8 cellular contexts compared by ENCODE assay signal in the genomic region with DNA sequence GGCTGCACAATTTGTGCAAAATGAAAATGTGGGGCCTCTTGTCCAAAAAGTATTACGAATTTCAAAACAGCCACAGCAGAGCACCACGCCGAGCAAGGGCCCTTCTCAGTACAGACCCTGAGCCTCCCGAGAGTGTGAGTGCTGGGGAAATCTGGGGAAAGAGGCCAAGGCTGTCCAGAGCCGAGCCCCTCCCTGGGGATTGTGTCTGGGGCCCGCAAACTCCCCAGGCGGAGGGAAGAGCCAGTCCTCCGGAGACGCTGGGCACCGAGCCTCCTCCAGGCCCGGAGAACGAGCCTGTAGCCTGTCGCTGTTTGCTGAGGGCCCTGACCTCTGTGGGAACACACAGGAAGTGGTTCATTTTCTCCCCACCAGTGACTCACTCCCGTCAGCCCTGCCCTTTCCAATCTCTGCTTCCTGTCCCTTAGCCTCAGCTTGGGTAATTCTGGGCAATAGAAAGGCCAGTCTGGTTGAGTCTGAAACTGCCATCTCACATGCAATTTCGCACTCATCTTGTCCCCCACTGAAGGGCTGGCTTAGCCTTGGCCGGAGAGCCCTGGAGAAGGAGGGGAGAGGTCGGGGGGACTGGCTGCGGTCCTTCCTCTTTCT. TPM values are rescaled to one million over a fixed set of nuclear protein-coding genes. Genes with fewer than 3 reads are reported as not detected.
DNase-seq lines count a peak whose midpoint lies in the region; ATAC-seq and TF ChIP-seq lines count a peak whose summit lies in the region.

No MANE protein-coding gene starts in this region.

- H3K27me3 ChIP-seq in HCT116 (ENCODE audit: insufficient read depth, low read length): no peaks in the 10 kb centered on the region
- no peaks in the 10 kb centered on the region for H3K27me3 ChIP-seq in duodenal mucosa (ENCODE audit: control insufficient read depth in 1 of 2, insufficient read depth in 2 of 2, low read length in 2 of 2)
- H3K27me3 ChIP-seq in mucosa of rectum (ENCODE audit: control insufficient read depth in 2 of 2, insufficient read depth in 2 of 2, low read length in 2 of 2): no peaks in the 10 kb centered on the region

- TF ChIP-seq RAD21 in HCT116 (IDR thresholded peaks at IDR 0.05; ENCODE audit: low read depth): no peak

- H3K79me2 ChIP-seq in HCT116 (ENCODE audit: insufficient read depth, low read length): no peaks in the 10 kb centered on the region

- no TSS peak for BruUV-seq in HCT116 (replicated peaks; lab: Mats Ljungman, UMichigan)

- H3K4me2 ChIP-seq in HCT116 (ENCODE audit: low read length): peak overlapping the region; percentile 99

- H3K36me3 ChIP-seq in HCT116 (ENCODE audit: control insufficient read depth in 1 of 2, insufficient read depth in 2 of 2, low read length in 2 of 2) (no peaks in the 10 kb centered on the region), duodenal mucosa (ENCODE audit: control insufficient read depth in 1 of 2, insufficient read depth in 2 of 2, low read length in 2 of 2) (no peaks in the 10 kb centered on the region), mucosa of rectum (ENCODE audit: control insufficient read depth in 2 of 2, insufficient read depth in 2 of 2, low read length in 2 of 2) (no peaks in the 10 kb centered on the region)

- peak; percentile 94 for ATAC-seq in HCT116

- H2AFZ ChIP-seq in HCT116 (ENCODE audit: low read depth, low read length, poor library complexity, severe bottlenecking): peak overlapping the region; percentile 86

- CTCF ChIA-PET in HCT116 (lab: Charles Lee): interaction anchor here (0.9 to 1.0 kb wide), 2 partner anchors 59 to 144 kb away, joined by 3 read pairs; no protein-coding TSS in a partner anchor

- H3K4me1 ChIP-seq in HCT116 (ENCODE audit: control insufficient read depth in 1 of 2, insufficient read depth in 2 of 2, low read length in 2 of 2) (peaks cover 18 to 27% of the 10 kb centered on the region in 2 experiments), duodenal mucosa (ENCODE audit: control insufficient read depth in 1 of 2, insufficient read depth in 2 of 2, low read length in 2 of 2) (peaks cover 15 to 17% of the 10 kb centered on the region in 2 donors), mucosa of rectum (ENCODE audit: control insufficient read depth in 2 of 2, insufficient read depth in 2 of 2, low read length in 2 of 2) (peaks cover 11 to 12% of the 10 kb centered on the region in 2 donors)

- peak; percentile 73 for TF ChIP-seq POLR2A in HCT116 (IDR thresholded peaks at IDR 0.05; ENCODE audit: borderline replicate concordance, extremely low read depth, insufficient read depth, insufficient read length)
- peak; percentile 54 for TF ChIP-seq POLR2A in NB4 (IDR thresholded peaks at IDR 0.05; ENCODE audit: extremely low read depth, insufficient read length)

- peak overlapping the region; percentile 79 for H3K27ac ChIP-seq in HCT116 (ENCODE audit: low read depth, low read length)
- peak overlapping the region; percentile 57 for H3K27ac ChIP-seq in duodenal mucosa (ENCODE audit: low read depth, low read length)
- H3K27ac ChIP-seq in mucosa of rectum (ENCODE audit: low read depth in 2 of 2, low read length in 2 of 2): peak overlapping the region; percentile 64 to 80

- H3K9me3 ChIP-seq in HCT116 (ENCODE audit: control insufficient read depth in 1 of 2, insufficient read depth in 1 of 2, low read depth in 1 of 2, low read length in 2 of 2) (no peaks in the 10 kb centered on the region), duodenal mucosa (ENCODE audit: control insufficient read depth in 1 of 2, low read length in 2 of 2) (no peaks in the 10 kb centered on the region), mucosa of rectum (ENCODE audit: control insufficient read depth in 2 of 2, low read length in 2 of 2) (no peaks in the 10 kb centered on the region)

- DNase-seq in GM12865 (ENCODE audit: low read depth) (peak; percentile 95), HCT116 (ENCODE audit: low read depth, low spot score) (peak; percentile 69), NB4 (ENCODE audit: low read depth) (peak; percentile 100), NCI-H2107 treated with DMSO at 0.1 percent for 48 hours (lab: John Stamatoyannopoulos, UW; ENCODE audit: unreplicated experiment) (no peak)
- DNase-seq in activated CD4-positive, alpha-beta T cell treated with anti-CD3 and anti-CD28 coated beads, Interleukin-2, amount 50 U/mL, for 24 hours (ENCODE audit: low read depth in 1 of 2, low spot score in 1 of 2): peak; percentile 33 to 66
- DNase-seq in stimulated activated CD8-positive, alpha-beta memory T cell treated with anti-CD3 and anti-CD28 coated beads, Interleukin-7, amount 100 ng/mL, for 24 hours (ENCODE audit: low read depth): peak; percentile 45

- no peaks in the 10 kb centered on the region for H3K9me2 ChIP-seq in HCT116 (ENCODE audit: insufficient read depth)

- POLR2A ChIA-PET in HCT116 (lab: Charles Lee): interaction anchor here (0.9 kb wide), 1 partner anchor 11 kb away, joined by 3 read pairs; no protein-coding TSS in a partner anchor

- peak overlapping the region; percentile 79 for H3K9ac ChIP-seq in HCT116 (ENCODE audit: low read length)
- peak overlapping the region; percentile 3 to 38 for H3K9ac ChIP-seq in duodenal mucosa (ENCODE audit: low read depth in 1 of 2, low read length in 2 of 2)
- H3K9ac ChIP-seq in mucosa of rectum (ENCODE audit: low read depth in 1 of 2, low read length in 2 of 2): peak overlapping the region in 1 of 2 donors; percentile 50

- TF ChIP-seq CTCF in GM12865 (IDR thresholded peaks at IDR 0.05; ENCODE audit: insufficient read depth, low read depth, low read length, missing control alignments) (no peak), HCT116 (IDR thresholded peaks at IDR 0.05 in 2 of 3, conservative IDR thresholded peaks at IDR 0.05 in 1 of 3; ENCODE audit: borderline replicate concordance in 1 of 3, insufficient read depth in 1 of 3, low read depth in 2 of 3, low read length in 2 of 3) (no peak), NB4 (IDR thresholded peaks at IDR 0.05; ENCODE audit: low read depth, low read length) (no peak)

- RAD21 ChIA-PET in HCT116 (lab: Charles Lee; ENCODE audit: low non-redundant PET in 1 of 2, low total read pairs in 2 of 2, uncharacterized antibody in 2 of 2, unreplicated experiment in 2 of 2): no interaction called here

- H4K20me1 ChIP-seq in HCT116 (ENCODE audit: insufficient read depth): no peaks in the 10 kb centered on the region

- intact Hi-C loops in HCT116 (cut with micrococcal nuclease): loop anchor here (5.0 to 10.0 kb wide), 2 partner anchors 1034 to 1751 kb away; no protein-coding TSS in a partner anchor

- H3K4me3 ChIP-seq in GM12865 (ENCODE audit: low read depth, low read length) (peak overlapping the region; percentile 57), HCT116 (replicated peaks in 1 of 2; ENCODE audit: low read depth in 1 of 2, low read length in 2 of 2) (peak overlapping the region; percentile 59 to 72), NB4 (ENCODE audit: low read depth, low read length) (peak overlapping the region; percentile 21), duodenal mucosa (ENCODE audit: low read depth in 1 of 2, low read length in 2 of 2) (peak overlapping the region; percentile 17 to 37), mucosa of rectum (ENCODE audit: low read length in 2 of 2) (peak overlapping the region; percentile 4 to 22)

TF ChIP-seq in HCT116, 20 proteins besides CTCF, POLR2A, EP300 and RAD21 (continues in another document):
- peak; percentile 72 for TF ChIP-seq SIN3A (IDR thresholded peaks at IDR 0.05; ENCODE audit: low read depth)
- TF ChIP-seq, protein P1, sequence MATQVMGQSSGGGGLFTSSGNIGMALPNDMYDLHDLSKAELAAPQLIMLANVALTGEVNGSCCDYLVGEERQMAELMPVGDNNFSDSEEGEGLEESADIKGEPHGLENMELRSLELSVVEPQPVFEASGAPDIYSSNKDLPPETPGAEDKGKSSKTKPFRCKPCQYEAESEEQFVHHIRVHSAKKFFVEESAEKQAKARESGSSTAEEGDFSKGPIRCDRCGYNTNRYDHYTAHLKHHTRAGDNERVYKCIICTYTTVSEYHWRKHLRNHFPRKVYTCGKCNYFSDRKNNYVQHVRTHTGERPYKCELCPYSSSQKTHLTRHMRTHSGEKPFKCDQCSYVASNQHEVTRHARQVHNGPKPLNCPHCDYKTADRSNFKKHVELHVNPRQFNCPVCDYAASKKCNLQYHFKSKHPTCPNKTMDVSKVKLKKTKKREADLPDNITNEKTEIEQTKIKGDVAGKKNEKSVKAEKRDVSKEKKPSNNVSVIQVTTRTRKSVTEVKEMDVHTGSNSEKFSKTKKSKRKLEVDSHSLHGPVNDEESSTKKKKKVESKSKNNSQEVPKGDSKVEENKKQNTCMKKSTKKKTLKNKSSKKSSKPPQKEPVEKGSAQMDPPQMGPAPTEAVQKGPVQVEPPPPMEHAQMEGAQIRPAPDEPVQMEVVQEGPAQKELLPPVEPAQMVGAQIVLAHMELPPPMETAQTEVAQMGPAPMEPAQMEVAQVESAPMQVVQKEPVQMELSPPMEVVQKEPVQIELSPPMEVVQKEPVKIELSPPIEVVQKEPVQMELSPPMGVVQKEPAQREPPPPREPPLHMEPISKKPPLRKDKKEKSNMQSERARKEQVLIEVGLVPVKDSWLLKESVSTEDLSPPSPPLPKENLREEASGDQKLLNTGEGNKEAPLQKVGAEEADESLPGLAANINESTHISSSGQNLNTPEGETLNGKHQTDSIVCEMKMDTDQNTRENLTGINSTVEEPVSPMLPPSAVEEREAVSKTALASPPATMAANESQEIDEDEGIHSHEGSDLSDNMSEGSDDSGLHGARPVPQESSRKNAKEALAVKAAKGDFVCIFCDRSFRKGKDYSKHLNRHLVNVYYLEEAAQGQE (IDR thresholded peaks at IDR 0.05; ENCODE audit: low read depth): no peak
- TF ChIP-seq MAX (IDR thresholded peaks at IDR 0.05): peak; percentile 80; the same call in 1 of the 2 replicates
- 0 out of 2 replicates have a peak, but pooled peaks have one; percentile 40 for TF ChIP-seq EGR1 (IDR thresholded peaks at IDR 0.05; ENCODE audit: low read depth)
- TF ChIP-seq JUND (IDR thresholded peaks at IDR 0.05): peak; percentile 93
- TF ChIP-seq EZH2phosphoT487 (IDR thresholded peaks at IDR 0.05; ENCODE audit: borderline replicate concordance): no peak
- peak; percentile 82 for TF ChIP-seq YY1 (IDR thresholded peaks at IDR 0.05; ENCODE audit: extremely low read depth, insufficient replicate concordance, low read depth, low read length)
- TF ChIP-seq POLR2AphosphoS5 (IDR thresholded peaks at IDR 0.05; ENCODE audit: low read depth, low read length): peak; percentile 96
- no peak; the same call in 1 of the 2 replicates for TF ChIP-seq ELF1 (IDR thresholded peaks at IDR 0.05; ENCODE audit: borderline replicate concordance, low read depth)
- no peak for TF ChIP-seq SRF (IDR thresholded peaks at IDR 0.05; ENCODE audit: low read depth)
- peak; percentile 58 for TF ChIP-seq CEBPB (IDR thresholded peaks at IDR 0.05; ENCODE audit: low read depth)
- TF ChIP-seq FOSL1 (IDR thresholded peaks at IDR 0.05; ENCODE audit: low read depth): peak; percentile 88
- TF ChIP-seq TCF7L2 (IDR thresholded peaks at IDR 0.05; ENCODE audit: borderline replicate concordance, extremely low read depth, insufficient read depth, insufficient read length): peak; percentile 37

RNA-seq across cellular contexts. Expression of gene GNA12, which starts 19.5 kb away (rescaled TPM):
- 32.6 TPM for total RNA-seq in HCT116 (2021; ENCODE audit: unreplicated experiment)
- 20.6 and 29.2 TPM in 2 replicates for polyA plus RNA-seq in HCT116 (2012)

Comparison
In these comparisons a context has a peak if more than half of its experiments do, and no peak if none do; other contexts are left out.
1. H3K4me3 ChIP-seq: peak in every context shown above with its lines; median percentile 66 in HCT116; 57 in GM12865; 27 in duodenal mucosa; 21 in NB4; 13 in mucosa of rectum.